10 cellular contexts compared by ENCODE assay signal in the genomic region with DNA sequence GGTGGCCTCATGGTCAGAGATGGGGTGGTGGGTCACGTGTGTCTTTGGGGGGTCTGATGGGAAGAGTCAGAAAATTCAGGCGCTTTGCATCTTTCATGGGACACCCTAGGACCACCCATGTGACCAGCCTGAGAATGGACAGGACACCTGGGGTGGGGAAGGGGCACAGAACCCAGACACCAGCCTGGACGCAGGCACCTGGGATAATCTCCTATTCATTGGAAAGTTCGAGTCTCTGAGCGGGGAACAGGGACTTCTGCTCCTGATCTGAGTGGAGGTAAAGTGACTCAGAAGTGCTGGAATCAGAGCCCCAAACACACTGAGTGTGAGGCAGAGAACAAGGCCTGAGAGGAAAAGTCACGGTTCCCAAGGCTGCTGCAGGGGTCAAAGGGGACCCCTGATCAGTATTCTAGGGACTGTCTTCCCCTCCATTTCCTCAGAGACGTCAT. TPM values are rescaled to one million over a fixed set of nuclear protein-coding genes. Genes with fewer than 3 reads are reported as not detected.
A peak's percentile ranks its signal among the peaks of the same experiment; 100 is the strongest.
DNase-seq lines count a peak whose midpoint lies in the region; ATAC-seq and TF ChIP-seq lines count a peak whose summit lies in the region.
"Had no signal": no experiment of that assay in that cellular context is flagged by ENCODE, and none has a peak within 500 bp of the region (broad histone marks: within the 10 kb centered on the region; RNA-seq: fewer than 3 reads in every experiment).

No MANE protein-coding gene starts in this region.

- no peak for TF ChIP-seq CTCF in breast epithelium (IDR thresholded peaks at IDR 0.05)
- TF ChIP-seq CTCF in vagina (IDR thresholded peaks at IDR 0.05) = no peak

- peak overlapping the region; percentile 52 to 95 for H3K9ac ChIP-seq in mucosa of rectum (ENCODE audit: low read depth in 1 of 2, low read length in 2 of 2)

- DNase-seq in stimulated activated CD4-positive, alpha-beta T cell treated with anti-CD3 and anti-CD28 coated beads, Interleukin-15, amount 100 ng/mL, for 24 hours = peak; percentile 27
- DNase-seq in stimulated activated CD4-positive, alpha-beta T cell treated with anti-CD3 and anti-CD28 coated beads, Interleukin-1b, Interleukin-23, amount 100 ng/mL, for 48 hours = no peak
- no peak for DNase-seq in breast epithelium (ENCODE audit: low spot score in 2 of 2)
- no peak for DNase-seq in vagina (ENCODE audit: extremely low spot score in 2 of 2)
- no peak for DNase-seq in stimulated activated naive CD4-positive, alpha-beta T cell treated with Interleukin-2 at 50 U/mL for 16 hours (lab: John Stamatoyannopoulos, UW)
- no peak for DNase-seq in hippocampal formation (lab: John Stamatoyannopoulos, UW)
- DNase-seq: cortex of kidney, DMS153 had no signal

- no peaks in the 10 kb centered on the region for H3K4me1 ChIP-seq in breast epithelium
- H3K4me1 ChIP-seq in mucosa of rectum (ENCODE audit: control insufficient read depth in 2 of 2, insufficient read depth in 2 of 2, low read length in 2 of 2) = peaks cover 14 to 21% of the 10 kb centered on the region in 2 donors
- peaks cover 26% of the 10 kb centered on the region for H3K4me1 ChIP-seq in vagina

- H3K4me3 ChIP-seq in breast epithelium (peak overlapping the region; percentile 68 to 80 (median 71)), mucosa of rectum (ENCODE audit: low read length in 2 of 2) (peak overlapping the region; percentile 78 to 81), vagina (peak overlapping the region; percentile 56 to 63)

- no peak for TF ChIP-seq POLR2A in breast epithelium (IDR thresholded peaks at IDR 0.05)
- no peak for TF ChIP-seq POLR2A in vagina (IDR thresholded peaks at IDR 0.05)

- H3K9me3 ChIP-seq in breast epithelium (no peaks in the 10 kb centered on the region), mucosa of rectum (ENCODE audit: control insufficient read depth in 2 of 2, low read length in 2 of 2) (no peaks in the 10 kb centered on the region), vagina (no peaks in the 10 kb centered on the region)

- H3K27ac ChIP-seq in breast epithelium (peak overlapping the region in 1 of 2 donors; percentile 77), mucosa of rectum (ENCODE audit: low read depth in 2 of 2, low read length in 2 of 2) (peak overlapping the region in 1 of 2 donors; percentile 89), vagina (peak overlapping the region; percentile 86)

- ATAC-seq in HG02642 (IDR thresholded peaks at IDR 0.05; ENCODE audit: poor library complexity, unreplicated experiment) = no peak

- H3K36me3 ChIP-seq in breast epithelium (no peaks in the 10 kb centered on the region), mucosa of rectum (ENCODE audit: control insufficient read depth in 2 of 2, insufficient read depth in 2 of 2, low read length in 2 of 2) (peaks cover 20 to 24% of the 10 kb centered on the region in 2 donors), vagina (peaks cover 0 to 23% of the 10 kb centered on the region in 2 donors)

- H3K27me3 ChIP-seq in breast epithelium (no peaks in the 10 kb centered on the region), mucosa of rectum (ENCODE audit: control insufficient read depth in 2 of 2, insufficient read depth in 2 of 2, low read length in 2 of 2) (no peaks in the 10 kb centered on the region), vagina (no peaks in the 10 kb centered on the region)

- intact Hi-C loops in breast epithelium (cut with DNase I; ENCODE audit: low total_unique reads) (no loop called here), vagina (cut with DNase I) (no loop called here)

RNA-seq across cellular contexts. Expression of a gene that starts 1.4 kb away (rescaled TPM):
- total RNA-seq in breast epithelium (100 to 1,000 TPM; 532 to 813 (median 727) TPM), vagina (921 TPM)

RNA-seq across cellular contexts. Expression of a gene that starts 47.8 kb away (rescaled TPM):
- total RNA-seq in breast epithelium (10 to 100 TPM; 14.9 to 28.1 (median 23.6) TPM), vagina (19.9 TPM)
